Comparison of ENCODE assay signal across 9 cellular contexts in genomic region chr20:36606171-36607116, GRCh38. TPM values are rescaled to one million over a fixed set of nuclear protein-coding genes. Genes with fewer than 3 reads are reported as not detected.
DNase-seq lines count a peak whose midpoint lies in the region; ATAC-seq, FAIRE-seq and TF ChIP-seq lines count a peak whose summit lies in the region.
"Had no signal": no experiment of that assay in that cellular context is flagged by ENCODE, and none has a peak within 500 bp of the region (broad histone marks: within the 10 kb centered on the region; RNA-seq: fewer than 3 reads in every experiment).

No MANE protein-coding gene starts in this region.

- peak overlapping the region; percentile 23 for H3K27ac ChIP-seq in OCI-LY1 (ENCODE audit: low read depth, low read length, poor library complexity, severe bottlenecking)
- H3K27ac ChIP-seq in mesendoderm (ENCODE audit: low read depth, low read length): peak overlapping the region; percentile 56

- no peaks in the 10 kb centered on the region for H3K27me3 ChIP-seq in OCI-LY1 (ENCODE audit: insufficient read depth, low read length)
- H3K27me3 ChIP-seq in bronchial epithelial cell (ENCODE audit: control insufficient read depth, insufficient read depth, low read length): no peaks in the 10 kb centered on the region
- no peaks in the 10 kb centered on the region for H3K27me3 ChIP-seq in mesendoderm (ENCODE audit: insufficient read depth, low read length, poor library complexity)

- H3K79me2 ChIP-seq in OCI-LY1 (ENCODE audit: insufficient read depth, low read length) (peaks cover 22% of the 10 kb centered on the region), mesendoderm (ENCODE audit: control insufficient read depth, insufficient read depth, low read length) (peaks cover 25% of the 10 kb centered on the region)

- FAIRE-seq in bronchial epithelial cell (lab: Jason Lieb, UNC): no peak
- FAIRE-seq: colon had no signal

- no peaks in the 10 kb centered on the region for H4K20me1 ChIP-seq in OCI-LY1 (ENCODE audit: insufficient read depth, low read length)

- H3K9ac ChIP-seq in OCI-LY1 (ENCODE audit: low read length) (peak overlapping the region; percentile 88), mesendoderm (ENCODE audit: low read length) (peak overlapping the region; percentile 93)

- H3K23ac ChIP-seq in mesendoderm (ENCODE audit: low read length): no peak overlapping the region

- peaks cover 11% of the 10 kb centered on the region for H3K79me1 ChIP-seq in mesendoderm (ENCODE audit: low read length)

- DNase-seq in NCI-H2227 (lab: John Stamatoyannopoulos, UW; ENCODE audit: unreplicated experiment) (peak; percentile 31), NCI-H2227 treated with DMSO at 0.1 percent for 48 hours (lab: John Stamatoyannopoulos, UW) (no peak), bronchial epithelial cell (ENCODE audit: low read depth) (peak; percentile 41), mesendoderm (peak; percentile 75), HPDE6-E6E7 (ENCODE audit: extremely low spot score) (no peak), T1000 (lab: John Stamatoyannopoulos, UW) (no peak)

- no peak overlapping the region for H2AFZ ChIP-seq in OCI-LY1 (ENCODE audit: low read length)

- no peak overlapping the region for H4K8ac ChIP-seq in mesendoderm (ENCODE audit: low read depth, low read length)

- ATAC-seq in GM18909 (IDR thresholded peaks at IDR 0.05; ENCODE audit: poor library complexity, unreplicated experiment): no peak

- H3K36me3 ChIP-seq in OCI-LY1 (ENCODE audit: insufficient read depth, low read length) (peaks cover 41% of the 10 kb centered on the region), bronchial epithelial cell (ENCODE audit: control insufficient read depth, insufficient read depth, low read length) (peaks cover 11% of the 10 kb centered on the region), mesendoderm (ENCODE audit: control insufficient read depth, insufficient read depth, low read length) (peaks cover 8% of the 10 kb centered on the region)

- no peaks in the 10 kb centered on the region for H3K9me3 ChIP-seq in OCI-LY1 (ENCODE audit: low read length)

- no peak for TF ChIP-seq CTCF in OCI-LY1 (IDR thresholded peaks at IDR 0.05; ENCODE audit: low read length)
- TF ChIP-seq CTCF in bronchial epithelial cell (IDR thresholded peaks at IDR 0.05; ENCODE audit: insufficient read depth, low read length, severe bottlenecking): no peak

- no peak overlapping the region for H4K5ac ChIP-seq in mesendoderm (ENCODE audit: low read length)

- H3K4me2 ChIP-seq in OCI-LY1 (ENCODE audit: low read length): peak overlapping the region; percentile 90
- peak overlapping the region; percentile 91 for H3K4me2 ChIP-seq in mesendoderm (ENCODE audit: low read length)

- peak overlapping the region; percentile 99 for H3K56ac ChIP-seq in mesendoderm (ENCODE audit: low read length)

- H3K4me3 ChIP-seq in OCI-LY1 (ENCODE audit: low read depth, low read length, poor library complexity, severe bottlenecking) (peak overlapping the region; percentile 93), bronchial epithelial cell (ENCODE audit: low read depth, low read length) (peak overlapping the region; percentile 97), mesendoderm (ENCODE audit: low read length) (peak overlapping the region; percentile 97)

- peak overlapping the region; percentile 22 for H3K18ac ChIP-seq in mesendoderm (ENCODE audit: low read length)

- H2AK5ac ChIP-seq in mesendoderm (ENCODE audit: low read length): peak overlapping the region; percentile 38

- H3K4me1 ChIP-seq in OCI-LY1 (ENCODE audit: insufficient read depth, low read length, severe bottlenecking): peaks cover 24% of the 10 kb centered on the region
- H3K4me1 ChIP-seq in mesendoderm (ENCODE audit: control insufficient read depth, low read depth, low read length): peaks cover 2% of the 10 kb centered on the region

- peak overlapping the region; percentile 21 for H3K4ac ChIP-seq in mesendoderm (ENCODE audit: low read depth, low read length)

- peak overlapping the region; percentile 35 for H2BK5ac ChIP-seq in mesendoderm (ENCODE audit: low read length)

- H3K9me2 ChIP-seq in OCI-LY1 (ENCODE audit: low read depth, low read length): no peaks in the 10 kb centered on the region

- no peaks in the 10 kb centered on the region for H3F3A ChIP-seq in OCI-LY1 (ENCODE audit: insufficient read depth, low read length)

- no CpG with 5 or more reads among the region's 29 CpGs for whole genome bisulfite sequencing in mesendoderm (ENCODE audit: extremely low coverage, insufficient coverage, low lambda C conversion rate)

- H2BK15ac ChIP-seq in mesendoderm (replicated peaks; ENCODE audit: low read depth): no peak overlapping the region

- no peak overlapping the region for H2BK120ac ChIP-seq in mesendoderm (ENCODE audit: low read depth, low read length)

RNA-seq across cellular contexts. Expression of gene RAB5IF, which starts 0.9 kb away (rescaled TPM):
- 105 and 120 TPM in 2 replicates for total RNA-seq in bronchial epithelial cell
- 152 TPM for polyA plus RNA-seq in mesendoderm (2013, experiment 1 of 2)
- polyA plus RNA-seq in mesendoderm (2013, experiment 2 of 2): 148 TPM

RNA-seq across cellular contexts. Expression of gene TGIF2, which starts 33.0 kb away (rescaled TPM):
- total RNA-seq in bronchial epithelial cell: 1.9 and 8.2 TPM in 2 replicates
- 68.5 TPM for polyA plus RNA-seq in mesendoderm (2013, experiment 1 of 2)
- polyA plus RNA-seq in mesendoderm (2013, experiment 2 of 2): 65.7 TPM

RNA-seq across cellular contexts. Expression of gene SLA2, which starts 39.6 kb away (rescaled TPM):
- not detected in 2 replicates for total RNA-seq in bronchial epithelial cell
- 0.10 TPM for polyA plus RNA-seq in mesendoderm (2013, experiment 1 of 2)
- 0.07 TPM for polyA plus RNA-seq in mesendoderm (2013, experiment 2 of 2)

Comparison
In these comparisons a context has a peak if more than half of its experiments do, and no peak if none do; other contexts are left out.
1. DNase-seq: peak in NCI-H2227 (single experiment), bronchial epithelial cell (single experiment) and mesendoderm (single experiment); none in NCI-H2227 treated with DMSO at 0.1 percent for 48 hours (single experiment), HPDE6-E6E7 (single experiment) and T1000 (single experiment).
2. Peak in every context shown above with its lines, with median percentiles within 50 percentile points of each other: H3K4me3 ChIP-seq.